ENCODE assay signal across 8 cellular contexts in genomic region chr17:43880420-43880991, GRCh38. TPM values are rescaled to one million over a fixed set of nuclear protein-coding genes. Genes with fewer than 3 reads are reported as not detected.
DNase-seq lines count a peak whose midpoint lies in the region; ATAC-seq, FAIRE-seq and TF ChIP-seq lines count a peak whose summit lies in the region.

No MANE protein-coding gene starts in this region.

- no peaks in the 10 kb centered on the region for H3F3A ChIP-seq in GM23338 (replicated peaks; ENCODE audit: low read depth)

- peak; percentile 54 for ATAC-seq in GM23338
- ATAC-seq in HG03342 (IDR thresholded peaks at IDR 0.05; ENCODE audit: unreplicated experiment), result no peak

- peaks cover 13% of the 10 kb centered on the region for H3K4me1 Mint-ChIP-seq in GM23338

- no peak overlapping the region for H3K9ac ChIP-seq in kidney (ENCODE audit: low read length in 2 of 2)

- H3K4me1 ChIP-seq in GM23338 (ENCODE audit: insufficient read depth), result peaks cover 8% of the 10 kb centered on the region; the same call in 1 of the 2 replicates
- 0 out of 2 replicates have a peak, but pooled peaks cover 5% of the 10 kb centered on the region for H3K4me1 ChIP-seq in SJSA1 (replicated peaks)
- H3K4me1 ChIP-seq in kidney (ENCODE audit: control insufficient read depth in 1 of 2, insufficient read depth in 1 of 2, low read depth in 1 of 2, low read length in 2 of 2), result peaks cover 0 to 2% of the 10 kb centered on the region in 2 donors

- H3K4me2 ChIP-seq in GM23338, result no peak overlapping the region

- DNase-seq in AG20443 (ENCODE audit: low spot score) (peak; percentile 45), GM23338 (ENCODE audit: low spot score) (peak; percentile 73), SJSA1 (ENCODE audit: low read depth in 1 of 2, low spot score in 2 of 2) (peak; percentile 40 to 70), amniotic epithelial cell (ENCODE audit: low read depth) (peak; percentile 11), kidney (peak; percentile 76), occipital lobe (lab: John Stamatoyannopoulos, UW) (no peak)
- peak; percentile 14 to 39 for DNase-seq in stimulated activated CD8-positive, alpha-beta memory T cell treated with anti-CD3 and anti-CD28 coated beads, Interleukin-2, amount 100 ng/mL, for 48 hours (ENCODE audit: low read depth in 2 of 2)

- FAIRE-seq in kidney (lab: Jason Lieb, UNC), result no peak

- no peaks in the 10 kb centered on the region for H3K9me3 Mint-ChIP-seq in GM23338

- no peaks in the 10 kb centered on the region for H3K36me3 ChIP-seq in GM23338 (ENCODE audit: insufficient read depth)
- H3K36me3 ChIP-seq in SJSA1, result no peaks in the 10 kb centered on the region
- no peaks in the 10 kb centered on the region for H3K36me3 ChIP-seq in kidney (ENCODE audit: control insufficient read depth in 1 of 2, insufficient read depth in 2 of 2, low read length in 2 of 2)

- TF ChIP-seq CTCF in GM23338 (conservative IDR thresholded peaks at IDR 0.05; ENCODE audit: low read depth in 2 of 2) (peak; percentile 80 to 85), kidney (IDR thresholded peaks at IDR 0.05; ENCODE audit: borderline replicate concordance, extremely low read depth, insufficient read depth) (peak; percentile 62)

- no peak overlapping the region for H3K27ac Mint-ChIP-seq in GM23338

- no peak overlapping the region for H3K27ac ChIP-seq in GM23338 (ENCODE audit: low read depth)
- no peak overlapping the region for H3K27ac ChIP-seq in SJSA1
- no peak overlapping the region for H3K27ac ChIP-seq in kidney (ENCODE audit: low read depth in 2 of 2, low read length in 2 of 2)

- no peaks in the 10 kb centered on the region for H4K20me1 ChIP-seq in GM23338 (replicated peaks; ENCODE audit: insufficient read depth)

- H3K27me3 ChIP-seq in GM23338 (ENCODE audit: insufficient read depth) (no peaks in the 10 kb centered on the region), SJSA1 (replicated peaks) (peaks cover 6% of the 10 kb centered on the region; the same call in 1 of the 2 replicates)

- H3K27me3 Mint-ChIP-seq in GM23338 (ENCODE audit: insufficient read depth, low read depth, poor library complexity), result peaks cover 8% of the 10 kb centered on the region

- H3K9me2 ChIP-seq in GM23338 (ENCODE audit: insufficient read depth), result no peaks in the 10 kb centered on the region

- peaks cover 8% of the 10 kb centered on the region; the same call in 1 of the 3 replicates for H3K36me3 Mint-ChIP-seq in GM23338 (ENCODE audit: low read depth)

- no peaks in the 10 kb centered on the region for H3K9me3 ChIP-seq in SJSA1 (replicated peaks)
- no peaks in the 10 kb centered on the region for H3K9me3 ChIP-seq in kidney (ENCODE audit: control insufficient read depth in 1 of 2, low read length in 2 of 2)

- no peak overlapping the region for H3K4me3 Mint-ChIP-seq in GM23338

- intact Hi-C loops in kidney (cut with DNase I), result no loop called here

- H3K4me3 ChIP-seq in GM23338 (no peak overlapping the region), SJSA1 (no peak overlapping the region), kidney (ENCODE audit: low read length in 2 of 2) (no peak overlapping the region)

- no peak overlapping the region for H2AFZ ChIP-seq in GM23338

- no peaks in the 10 kb centered on the region for H3K79me2 ChIP-seq in GM23338 (replicated peaks; ENCODE audit: insufficient read depth)

TF ChIP-seq in GM23338, 12 proteins besides CTCF, POLR2A, EP300 and RAD21 (continues in another document):
- TF ChIP-seq, protein P1, sequence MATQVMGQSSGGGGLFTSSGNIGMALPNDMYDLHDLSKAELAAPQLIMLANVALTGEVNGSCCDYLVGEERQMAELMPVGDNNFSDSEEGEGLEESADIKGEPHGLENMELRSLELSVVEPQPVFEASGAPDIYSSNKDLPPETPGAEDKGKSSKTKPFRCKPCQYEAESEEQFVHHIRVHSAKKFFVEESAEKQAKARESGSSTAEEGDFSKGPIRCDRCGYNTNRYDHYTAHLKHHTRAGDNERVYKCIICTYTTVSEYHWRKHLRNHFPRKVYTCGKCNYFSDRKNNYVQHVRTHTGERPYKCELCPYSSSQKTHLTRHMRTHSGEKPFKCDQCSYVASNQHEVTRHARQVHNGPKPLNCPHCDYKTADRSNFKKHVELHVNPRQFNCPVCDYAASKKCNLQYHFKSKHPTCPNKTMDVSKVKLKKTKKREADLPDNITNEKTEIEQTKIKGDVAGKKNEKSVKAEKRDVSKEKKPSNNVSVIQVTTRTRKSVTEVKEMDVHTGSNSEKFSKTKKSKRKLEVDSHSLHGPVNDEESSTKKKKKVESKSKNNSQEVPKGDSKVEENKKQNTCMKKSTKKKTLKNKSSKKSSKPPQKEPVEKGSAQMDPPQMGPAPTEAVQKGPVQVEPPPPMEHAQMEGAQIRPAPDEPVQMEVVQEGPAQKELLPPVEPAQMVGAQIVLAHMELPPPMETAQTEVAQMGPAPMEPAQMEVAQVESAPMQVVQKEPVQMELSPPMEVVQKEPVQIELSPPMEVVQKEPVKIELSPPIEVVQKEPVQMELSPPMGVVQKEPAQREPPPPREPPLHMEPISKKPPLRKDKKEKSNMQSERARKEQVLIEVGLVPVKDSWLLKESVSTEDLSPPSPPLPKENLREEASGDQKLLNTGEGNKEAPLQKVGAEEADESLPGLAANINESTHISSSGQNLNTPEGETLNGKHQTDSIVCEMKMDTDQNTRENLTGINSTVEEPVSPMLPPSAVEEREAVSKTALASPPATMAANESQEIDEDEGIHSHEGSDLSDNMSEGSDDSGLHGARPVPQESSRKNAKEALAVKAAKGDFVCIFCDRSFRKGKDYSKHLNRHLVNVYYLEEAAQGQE (IDR thresholded peaks at IDR 0.05; ENCODE audit: unreplicated experiment), result no peak
- TF ChIP-seq STAT1 (IDR thresholded peaks at IDR 0.05; ENCODE audit: unreplicated experiment) (no peak), ZNF331 (CRISPR knock-in tag; IDR thresholded peaks at IDR 0.05; ENCODE audit: low read depth) (no peak)
- TF ChIP-seq, protein P2, sequence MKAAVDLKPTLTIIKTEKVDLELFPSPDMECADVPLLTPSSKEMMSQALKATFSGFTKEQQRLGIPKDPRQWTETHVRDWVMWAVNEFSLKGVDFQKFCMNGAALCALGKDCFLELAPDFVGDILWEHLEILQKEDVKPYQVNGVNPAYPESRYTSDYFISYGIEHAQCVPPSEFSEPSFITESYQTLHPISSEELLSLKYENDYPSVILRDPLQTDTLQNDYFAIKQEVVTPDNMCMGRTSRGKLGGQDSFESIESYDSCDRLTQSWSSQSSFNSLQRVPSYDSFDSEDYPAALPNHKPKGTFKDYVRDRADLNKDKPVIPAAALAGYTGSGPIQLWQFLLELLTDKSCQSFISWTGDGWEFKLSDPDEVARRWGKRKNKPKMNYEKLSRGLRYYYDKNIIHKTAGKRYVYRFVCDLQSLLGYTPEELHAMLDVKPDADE (IDR thresholded peaks at IDR 0.05), result no peak

RNA-seq across cellular contexts. Expression of gene MPP2, which starts 26.8 kb away (rescaled TPM):
- 20.7 and 21.0 TPM in 2 replicates for total RNA-seq in GM23338 (2014; rRNA removed; shearing (Covaris generic))
- polyA plus RNA-seq in GM23338 (2016; fragmentation: Nextera tagmentation; extraction: Ambion mirVana), result 7.2 and 7.8 TPM in 2 replicates
- 0.13 and 1.2 TPM in 2 replicates for total RNA-seq in SJSA1 (2014; rRNA removed; shearing (Covaris generic))
- total RNA-seq in kidney, result 1.2 TPM
- polyA plus RNA-seq in kidney (ENCODE audit: insufficient read depth, low read depth, low replicate concordance), result 2.7 TPM
- total RNA-seq in occipital lobe, result 14.2 TPM

RNA-seq across cellular contexts. Expression of gene CD300LG, which starts 33.5 kb away (rescaled TPM):
- not detected in 2 replicates for total RNA-seq in GM23338 (2014; rRNA removed; shearing (Covaris generic))
- not detected in 2 replicates for polyA plus RNA-seq in GM23338 (2016; fragmentation: Nextera tagmentation; extraction: Ambion mirVana)
- total RNA-seq in SJSA1 (2014; rRNA removed; shearing (Covaris generic)), result not detected in 2 replicates
- total RNA-seq in kidney, result 1.2 TPM
- polyA plus RNA-seq in kidney (ENCODE audit: insufficient read depth, low read depth, low replicate concordance), result 3.1 TPM
- total RNA-seq in occipital lobe, result not detected

RNA-seq across cellular contexts. Expression of gene MPP3, which starts 47.6 kb away (rescaled TPM):
- total RNA-seq in GM23338 (2014; rRNA removed; shearing (Covaris generic)), result 4.2 and 6.6 TPM in 2 replicates
- polyA plus RNA-seq in GM23338 (2016; fragmentation: Nextera tagmentation; extraction: Ambion mirVana) (5.6 and 7.4 TPM in 2 replicates), kidney (ENCODE audit: insufficient read depth, low read depth, low replicate concordance) (3.2 TPM)
- 2.4 and 6.4 TPM in 2 replicates for total RNA-seq in SJSA1 (2014; rRNA removed; shearing (Covaris generic))
- total RNA-seq in kidney (5.8 TPM), occipital lobe (27.1 TPM)
